Comparison of ENCODE assay signal across 16 cellular contexts in the genomic region with DNA sequence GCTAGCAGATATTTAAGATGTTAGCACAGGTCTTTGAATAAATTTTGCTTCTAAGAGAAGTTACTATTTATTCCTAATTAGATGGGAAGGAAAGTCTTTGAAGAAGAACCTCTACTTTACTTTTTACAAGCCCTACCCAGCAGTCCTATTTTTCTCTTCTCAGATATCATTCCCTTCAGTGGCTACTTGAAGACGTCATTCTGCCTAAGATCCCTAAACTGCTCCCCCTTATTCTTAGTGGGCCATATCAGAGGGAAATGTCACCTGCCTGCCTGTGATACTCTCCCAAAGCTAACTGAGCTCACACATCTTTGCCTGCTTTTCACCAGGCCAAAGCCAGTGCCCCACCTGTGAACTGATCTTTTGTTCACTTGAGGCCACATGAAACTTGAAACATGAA. TPM values are rescaled to one million over a fixed set of nuclear protein-coding genes. Genes with fewer than 3 reads are reported as not detected.
DNase-seq lines count a peak whose midpoint lies in the region; ATAC-seq, FAIRE-seq and TF ChIP-seq lines count a peak whose summit lies in the region.
"Had no signal": no experiment of that assay in that cellular context is flagged by ENCODE, and none has a peak within 500 bp of the region (broad histone marks: within the 10 kb centered on the region; RNA-seq: fewer than 3 reads in every experiment).

No MANE protein-coding gene starts in this region.

- H3K9me3 ChIP-seq in mammary epithelial cell (replicated peaks; ENCODE audit: insufficient read depth, low read length) (no peaks in the 10 kb centered on the region), keratinocyte (ENCODE audit: control insufficient read depth, low read depth, low read length) (no peaks in the 10 kb centered on the region), left lung (no peaks in the 10 kb centered on the region)
- H3K9me3 ChIP-seq: BLaER1 treated with 17β-estradiol and CSF1 and Interleukin-3, amounts not matched to agents 10 nM and 100 nM had no signal

- no TSS peak for BruUV-seq in mammary epithelial cell (replicated peaks; lab: Mats Ljungman, UMichigan)

- TF ChIP-seq CTCF in mammary epithelial cell (conservative IDR thresholded peaks at IDR 0.05 in 1 of 2, IDR thresholded peaks at IDR 0.05 in 1 of 2; ENCODE audit: extremely low read depth in 1 of 2, insufficient read depth in 1 of 2, low read depth in 1 of 2, low read length in 2 of 2) (no peak), keratinocyte (optimal IDR thresholded peaks at IDR 0.05 in 1 of 3, IDR thresholded peaks at IDR 0.05 in 1 of 3, conservative IDR thresholded peaks at IDR 0.05 in 1 of 3; ENCODE audit: extremely low read depth in 1 of 3, insufficient read depth in 2 of 3, low read length in 3 of 3) (no peak), left lung (IDR thresholded peaks at IDR 0.05) (no peak)

- peak; percentile 5 for DNase-seq in mammary epithelial cell
- no peak for DNase-seq in epithelial cell of prostate (ENCODE audit: low read depth, low spot score)
- no peak for DNase-seq in keratinocyte (ENCODE audit: low read depth, low spot score)
- DNase-seq in left lung: no peak
- DNase-seq in activated CD4-positive, alpha-beta memory T cell treated with anti-CD3 and anti-CD28 coated beads for 36 hours: no peak
- DNase-seq in NCI-H128 (lab: John Stamatoyannopoulos, UW; ENCODE audit: unreplicated experiment): no peak
- DNase-seq: Calu3; CD8-positive, alpha-beta T cell; DMS79 treated with DMSO at 0.1 percent for 48 hours; GF-D8; H9; IMR-90 had no signal

- ATAC-seq in left lung: no peak
- ATAC-seq: CD8-positive, alpha-beta T cell; GM23338 had no signal

- H3K27ac Mint-ChIP-seq in activated CD4-positive, alpha-beta memory T cell treated with anti-CD3 and anti-CD28 coated beads for 36 hours: no peak overlapping the region
- H3K27ac Mint-ChIP-seq: B cell; CD8-positive, alpha-beta T cell; GM23338; H9 had no signal

- H3K4me3 Mint-ChIP-seq in activated CD4-positive, alpha-beta memory T cell treated with anti-CD3 and anti-CD28 coated beads for 36 hours: no peak overlapping the region
- H3K4me3 Mint-ChIP-seq: B cell; CD8-positive, alpha-beta T cell; GM23338; H9 had no signal

- POLR2A ChIA-PET in activated CD4-positive, alpha-beta memory T cell treated with anti-CD3 and anti-CD28 coated beads for 36 hours (lab: Charles Lee): no interaction called here

- H3K9me3 Mint-ChIP-seq in activated CD4-positive, alpha-beta memory T cell treated with anti-CD3 and anti-CD28 coated beads for 36 hours: no peaks in the 10 kb centered on the region
- H3K9me3 Mint-ChIP-seq: CD8-positive, alpha-beta T cell; GM23338; H9 had no signal

- FAIRE-seq in keratinocyte (lab: Jason Lieb, UNC): no peak
- FAIRE-seq: HTR-8/SVneo had no signal

- no peaks in the 10 kb centered on the region for H3K4me1 Mint-ChIP-seq in activated CD4-positive, alpha-beta memory T cell treated with anti-CD3 and anti-CD28 coated beads for 36 hours (ENCODE audit: low read depth)
- H3K4me1 Mint-ChIP-seq: B cell had no signal

- H4K20me1 ChIP-seq in mammary epithelial cell (ENCODE audit: insufficient read depth, low read length) (no peaks in the 10 kb centered on the region), keratinocyte (ENCODE audit: control insufficient read depth, extremely low read depth, insufficient read depth, low read length) (no peaks in the 10 kb centered on the region)
- H4K20me1 ChIP-seq: BLaER1 treated with 17β-estradiol and CSF1 and Interleukin-3, amounts not matched to agents 10 nM and 100 nM had no signal

- H3K36me3 ChIP-seq in mammary epithelial cell (ENCODE audit: insufficient read depth, low read length): no peaks in the 10 kb centered on the region
- H3K36me3 ChIP-seq in keratinocyte (ENCODE audit: control insufficient read depth in 2 of 2, extremely low read depth in 1 of 2, insufficient read depth in 2 of 2, low read length in 2 of 2): no peaks in the 10 kb centered on the region
- H3K36me3 ChIP-seq in left lung: no peaks in the 10 kb centered on the region
- H3K36me3 ChIP-seq: BLaER1 treated with 17β-estradiol and CSF1 and Interleukin-3, amounts not matched to agents 10 nM and 100 nM had no signal

- dilution Hi-C loops in mammary epithelial cell (cut with HindIII; ENCODE audit: low sequenced_read_pairs): no loop called here
- dilution Hi-C loops in keratinocyte (cut with MboI; ENCODE audit: extremely low pct_ligation_motif_present, low sequenced_read_pairs): no loop called here

- peaks cover 2% of the 10 kb centered on the region for H3K27me3 Mint-ChIP-seq in activated CD4-positive, alpha-beta memory T cell treated with anti-CD3 and anti-CD28 coated beads for 36 hours

- H2AFZ ChIP-seq in mammary epithelial cell (ENCODE audit: low read depth, low read length) (peak overlapping the region; percentile 68), keratinocyte (ENCODE audit: control insufficient read depth, low read length) (peak overlapping the region; percentile 80)

- intact Hi-C loops in mammary epithelial cell (cut with micrococcal nuclease): no loop called here
- intact Hi-C loops in left lung (cut with DNase I): no loop called here
- intact Hi-C loops in activated CD4-positive, alpha-beta memory T cell treated with anti-CD3 and anti-CD28 coated beads for 36 hours (cut with micrococcal nuclease): no loop called here

- peaks cover 10% of the 10 kb centered on the region for H3K4me1 ChIP-seq in mammary epithelial cell (ENCODE audit: insufficient read depth, low read length)
- H3K4me1 ChIP-seq in keratinocyte (ENCODE audit: control insufficient read depth, extremely low read depth, insufficient read depth, low read length): peaks cover 12% of the 10 kb centered on the region
- no peaks in the 10 kb centered on the region for H3K4me1 ChIP-seq in left lung
- H3K4me1 ChIP-seq: BLaER1 treated with 17β-estradiol and CSF1 and Interleukin-3, amounts not matched to agents 10 nM and 100 nM had no signal

- CTCF ChIA-PET in mammary epithelial cell (lab: Charles Lee; ENCODE audit: low non-redundant PET): interaction anchor here (0.7 kb wide), 1 partner anchor 15 kb away, joined by 3 read pairs; no protein-coding TSS in a partner anchor
- CTCF ChIA-PET in activated CD4-positive, alpha-beta memory T cell treated with anti-CD3 and anti-CD28 coated beads for 36 hours (lab: Charles Lee): interaction anchor here (0.6 kb wide), 1 partner anchor 185 kb away, joined by 3 read pairs; no protein-coding TSS in a partner anchor

- in situ Hi-C loops in mammary epithelial cell (cut with MboI; ENCODE audit: low sequenced_read_pairs in 2 of 2): no loop called here

- H3K4me2 ChIP-seq in mammary epithelial cell (ENCODE audit: insufficient read depth, low read depth, low read length) (peak overlapping the region; percentile 26), keratinocyte (ENCODE audit: control insufficient read depth, extremely low read depth, insufficient read depth, low read depth, low read length) (peak overlapping the region; percentile 54)
- H3K4me2 ChIP-seq: BLaER1 treated with 17β-estradiol and CSF1 and Interleukin-3, amounts not matched to agents 10 nM and 100 nM; GM23338 had no signal

- no peak overlapping the region for H3K27ac ChIP-seq in mammary epithelial cell (ENCODE audit: insufficient read depth, low read depth, low read length)
- H3K27ac ChIP-seq in epithelial cell of prostate: peak overlapping the region; percentile 89
- peak overlapping the region; percentile 52 for H3K27ac ChIP-seq in keratinocyte (ENCODE audit: control insufficient read depth, insufficient read depth, low read length)
- H3K27ac ChIP-seq in left lung: no peak overlapping the region
- H3K27ac ChIP-seq: BLaER1 treated with 17β-estradiol and CSF1 and Interleukin-3, amounts not matched to agents 10 nM and 100 nM had no signal

- WGBS in mammary epithelial cell (ENCODE audit: low coverage, missing lambda C conversion rate): 12% methylated on average over 1 of the region's 1 CpG

- H3K79me2 ChIP-seq in mammary epithelial cell (ENCODE audit: insufficient read depth, low read length): no peaks in the 10 kb centered on the region
- H3K79me2 ChIP-seq in keratinocyte (ENCODE audit: control insufficient read depth, insufficient read depth, low read length): no peaks in the 10 kb centered on the region

- H3K36me3 Mint-ChIP-seq in activated CD4-positive, alpha-beta memory T cell treated with anti-CD3 and anti-CD28 coated beads for 36 hours: no peaks in the 10 kb centered on the region
- H3K36me3 Mint-ChIP-seq: CD8-positive, alpha-beta T cell had no signal

- H3K4me3 ChIP-seq in mammary epithelial cell (replicated peaks in 1 of 3; ENCODE audit: insufficient read depth in 1 of 3, low read depth in 2 of 3, low read length in 3 of 3) (no peak overlapping the region), keratinocyte (ENCODE audit: control insufficient read depth in 2 of 3, extremely low read depth in 1 of 3, insufficient read depth in 2 of 3, low read depth in 1 of 3, low read length in 3 of 3) (peak overlapping the region in 1 of 3 experiments; percentile 5), left lung (no peak overlapping the region)
- H3K4me3 ChIP-seq: BLaER1 treated with 17β-estradiol and CSF1 and Interleukin-3, amounts not matched to agents 10 nM and 100 nM; GM23338 had no signal

- no peaks in the 10 kb centered on the region for H3K9me1 ChIP-seq in keratinocyte (ENCODE audit: control insufficient read depth, extremely low read depth, insufficient read depth, low read length)

- H3K27me3 ChIP-seq in mammary epithelial cell (ENCODE audit: insufficient read depth, low read length) (no peaks in the 10 kb centered on the region), keratinocyte (ENCODE audit: control insufficient read depth, extremely low read depth, insufficient read depth, low read length) (no peaks in the 10 kb centered on the region), left lung (peaks cover 0 to 8% of the 10 kb centered on the region in 2 donors)
- H3K27me3 ChIP-seq: BLaER1 treated with 17β-estradiol and CSF1 and Interleukin-3, amounts not matched to agents 10 nM and 100 nM had no signal

- H3K9ac ChIP-seq in mammary epithelial cell (ENCODE audit: insufficient read depth, low read length): no peak overlapping the region
- H3K9ac ChIP-seq in keratinocyte (ENCODE audit: control insufficient read depth, extremely low read depth, insufficient read depth, low read length): no peak overlapping the region
- H3K9ac ChIP-seq: BLaER1 treated with 17β-estradiol and CSF1 and Interleukin-3, amounts not matched to agents 10 nM and 100 nM had no signal

RNA-seq across cellular contexts. Expression of a gene that starts 16.5 kb away (rescaled TPM):
- 100 to 1,000 TPM; 139 to 275 TPM for total RNA-seq in mammary epithelial cell
- polyA plus RNA-seq in mammary epithelial cell: 333 TPM
- 141 TPM for polyA minus RNA-seq in mammary epithelial cell
- polyA plus RNA-seq in keratinocyte: 247 to 341 TPM (median 276 TPM) in 3 replicates
- polyA plus RNA-seq in keratinocyte (2011; ENCODE audit: low read depth): 98.2 TPM
- 171 and 186 TPM in 2 replicates for polyA plus RNA-seq in keratinocyte (2011; cell fraction: cytosol; rRNA removed)
- 366 and 464 TPM in 2 replicates for polyA plus RNA-seq in keratinocyte (2011; cell fraction: nucleus; rRNA removed)
- 218 and 294 TPM in 2 replicates for polyA plus RNA-seq in keratinocyte (2012; ENCODE audit: low replicate concordance)
- 212 to 290 TPM (median 232 TPM) in 3 replicates for polyA minus RNA-seq in keratinocyte
- 147 TPM for polyA minus RNA-seq in keratinocyte (2011; cell fraction: cytosol; rRNA and poly(A)+ RNA removed)
- polyA minus RNA-seq in keratinocyte (2011; cell fraction: nucleus; rRNA and poly(A)+ RNA removed): 132 and 170 TPM in 2 replicates
- total RNA-seq in left lung: 100 to 1,000 TPM; 200 to 221 TPM
- 100 to 1,000 TPM; 135 to 144 TPM for total RNA-seq in activated CD4-positive, alpha-beta memory T cell treated with anti-CD3 and anti-CD28 coated beads for 36 hours

RNA-seq across cellular contexts. Expression of a gene that starts 21.1 kb away (rescaled TPM):
- total RNA-seq in mammary epithelial cell (10 to 100 TPM; 30.7 to 63.3 TPM), left lung (10 to 100 TPM; 64.3 to 73.9 TPM)
- polyA plus RNA-seq in mammary epithelial cell (24.7 TPM), keratinocyte (21.9 to 43.6 TPM (median 27.5 TPM) in 3 replicates)
- polyA minus RNA-seq in mammary epithelial cell (13.0 TPM), keratinocyte (17.2 to 33.0 TPM (median 26.8 TPM) in 3 replicates)
- polyA plus RNA-seq in keratinocyte (2011; ENCODE audit: low read depth): 47.7 TPM
- polyA plus RNA-seq in keratinocyte (2011; cell fraction: cytosol; rRNA removed): 9.1 and 13.2 TPM in 2 replicates
- polyA plus RNA-seq in keratinocyte (2011; cell fraction: nucleus; rRNA removed): 134 and 149 TPM in 2 replicates
- polyA plus RNA-seq in keratinocyte (2012; ENCODE audit: low replicate concordance): 19.0 and 59.8 TPM in 2 replicates
- polyA minus RNA-seq in keratinocyte (2011; cell fraction: cytosol; rRNA and poly(A)+ RNA removed): 31.7 TPM
- polyA minus RNA-seq in keratinocyte (2011; cell fraction: nucleus; rRNA and poly(A)+ RNA removed): 30.3 and 35.2 TPM in 2 replicates
- 10 to 100 TPM; 70.7 to 75.4 TPM for total RNA-seq in activated CD4-positive, alpha-beta memory T cell treated with anti-CD3 and anti-CD28 coated beads for 36 hours

RNA-seq across cellular contexts. Expression of a gene that starts 24.4 kb away (rescaled TPM):
- total RNA-seq in mammary epithelial cell (10 to 100 TPM; 33.1 to 38.8 TPM), left lung (10 to 100 TPM; 23.8 to 26.6 TPM)
- polyA plus RNA-seq in mammary epithelial cell (27.9 TPM), keratinocyte (15.7 to 34.9 TPM (median 19.6 TPM) in 3 replicates)
- polyA minus RNA-seq in mammary epithelial cell (9.5 TPM), keratinocyte (14.1 to 28.0 TPM (median 23.3 TPM) in 3 replicates)
- 5.9 TPM for polyA plus RNA-seq in keratinocyte (2011; ENCODE audit: low read depth)
- polyA plus RNA-seq in keratinocyte (2011; cell fraction: cytosol; rRNA removed): 12.8 and 31.9 TPM in 2 replicates
- polyA plus RNA-seq in keratinocyte (2011; cell fraction: nucleus; rRNA removed): 31.7 and 48.7 TPM in 2 replicates
- 13.5 and 22.6 TPM in 2 replicates for polyA plus RNA-seq in keratinocyte (2012; ENCODE audit: low replicate concordance)
- 37.0 TPM for polyA minus RNA-seq in keratinocyte (2011; cell fraction: cytosol; rRNA and poly(A)+ RNA removed)
- 20.7 and 23.7 TPM in 2 replicates for polyA minus RNA-seq in keratinocyte (2011; cell fraction: nucleus; rRNA and poly(A)+ RNA removed)
- 10 to 100 TPM; 15.4 to 16.2 TPM for total RNA-seq in activated CD4-positive, alpha-beta memory T cell treated with anti-CD3 and anti-CD28 coated beads for 36 hours

RNA-seq across cellular contexts. Expression of a gene that starts 58.7 kb away (rescaled TPM):
- total RNA-seq in mammary epithelial cell (10 to 100 TPM; 60.7 to 80.6 TPM), left lung (10 to 100 TPM; 65.9 to 86.7 TPM)
- polyA plus RNA-seq in mammary epithelial cell (115 TPM), keratinocyte (71.3 to 95.8 TPM (median 81.7 TPM) in 3 replicates)
- polyA minus RNA-seq in mammary epithelial cell (79.3 TPM), keratinocyte (72.8 to 95.0 TPM (median 76.2 TPM) in 3 replicates)
- polyA plus RNA-seq in keratinocyte (2011; ENCODE audit: low read depth): 49.8 TPM
- polyA plus RNA-seq in keratinocyte (2011; cell fraction: cytosol; rRNA removed): 52.7 and 109 TPM in 2 replicates
- polyA plus RNA-seq in keratinocyte (2011; cell fraction: nucleus; rRNA removed): 123 and 141 TPM in 2 replicates
- polyA plus RNA-seq in keratinocyte (2012; ENCODE audit: low replicate concordance): 60.4 and 119 TPM in 2 replicates
- polyA minus RNA-seq in keratinocyte (2011; cell fraction: cytosol; rRNA and poly(A)+ RNA removed): 368 TPM
- polyA minus RNA-seq in keratinocyte (2011; cell fraction: nucleus; rRNA and poly(A)+ RNA removed): 66.2 and 69.3 TPM in 2 replicates
- 100 to 1,000 TPM; 143 to 145 TPM for total RNA-seq in activated CD4-positive, alpha-beta memory T cell treated with anti-CD3 and anti-CD28 coated beads for 36 hours

Comparison
In these comparisons a context has a peak if more than half of its experiments do, and no peak if none do; other contexts are left out.
1. H3K27ac ChIP-seq: peak in epithelial cell of prostate (single experiment) and keratinocyte (single experiment); none in mammary epithelial cell (single experiment) and left lung (0 of 2).